ENCODE assay signal across 33 cellular contexts in genomic region chr6:38062066-38062465, GRCh38.
A peak's percentile ranks its signal among the peaks of the same experiment; 100 is the strongest.
DNase-seq lines count a peak whose midpoint lies in the region; ATAC-seq and TF ChIP-seq lines count a peak whose summit lies in the region.
"Had no signal": no experiment of that assay in that cellular context is flagged by ENCODE, and none has a peak within 500 bp of the region (broad histone marks: within the 10 kb centered on the region; RNA-seq: fewer than 3 reads in every experiment).

No MANE protein-coding gene starts in this region.

- H4K20me1 ChIP-seq in osteoblast (ENCODE audit: insufficient read depth, low read length) = peaks cover 52% of the 10 kb centered on the region

- H3K36me3 ChIP-seq in HEK293 (ENCODE audit: control insufficient read depth in 2 of 2, insufficient read depth in 1 of 2, low read length in 2 of 2) = peaks cover 12 to 30% of the 10 kb centered on the region in 2 experiments; a peak in 2 of 3 replicates
- peaks cover 24% of the 10 kb centered on the region for H3K36me3 ChIP-seq in osteoblast (ENCODE audit: insufficient read depth, low read length)

- H3K79me2 ChIP-seq in osteoblast (ENCODE audit: insufficient read depth, low read length) = peaks cover 49% of the 10 kb centered on the region

- DNase-seq in osteoblast (ENCODE audit: insufficient read length, low spot score, missing footprints) (peak; percentile 14), WTC11 (ENCODE audit: low spot score) (no peak)
- no peak for DNase-seq in stimulated activated naive B cell treated with anti-CD40 and anti-IgM and Interleukin-4, amounts not matched to agents 10 μg/mL and 1 μg/mL and 100 μg/mL, for 72 hours
- no peak for DNase-seq in stimulated activated naive CD8-positive, alpha-beta T cell treated with anti-CD3 and anti-CD28 coated beads, Interleukin-15, Interleukin-2, amounts not matched to agents 100 U/mL and 50 U/mL, for 24 hours
- DNase-seq: 8988T; ACHN; AML-193; BE2C; C1 segment of cervical spinal cord; Caco-2; Calu3; CD4-positive, alpha-beta memory T cell; CD4-positive, alpha-beta T cell; CD4-positive, CD25-positive, alpha-beta regulatory T cell; CD8-positive, alpha-beta memory T cell; CD8-positive, alpha-beta T cell; COR-L47; DMS 273 treated with DMSO at 0.1 percent for 48 hours; DMS153; DMS53; DMS79; DMS79 treated with DMSO at 0.1 percent for 48 hours; DND-41; EL had no signal

- H3K4me1 ChIP-seq in HEK293 (ENCODE audit: control insufficient read depth, insufficient read depth, low read length) (peaks cover 2% of the 10 kb centered on the region; the same call in 1 of the 2 replicates), osteoblast (ENCODE audit: insufficient read depth, low read length) (peaks cover 14% of the 10 kb centered on the region)
- H3K4me1 ChIP-seq: A549, Caco-2 had no signal

- H3K4me2 ChIP-seq in osteoblast (ENCODE audit: insufficient read depth, low read length) = no peak overlapping the region
- H3K4me2 ChIP-seq: A549; BLaER1; BLaER1 treated with 17β-estradiol and CSF1 and Interleukin-3, amounts not matched to agents 10 nM and 100 nM had no signal

- ATAC-seq in stimulated activated naive B cell treated with anti-CD40 and anti-IgM and Interleukin-4, amounts not matched to agents 10 μg/mL and 1 μg/mL and 100 μg/mL, for 72 hours (replicated peaks) = no peak
- no peak for ATAC-seq in stimulated activated naive CD8-positive, alpha-beta T cell treated with anti-CD3 and anti-CD28 coated beads, Interleukin-15, Interleukin-2, amounts not matched to agents 100 U/mL and 50 U/mL, for 24 hours
- ATAC-seq in WTC11 (no peak), HG02798 (IDR thresholded peaks at IDR 0.05; ENCODE audit: poor library complexity, unreplicated experiment) (no peak)
- ATAC-seq: A549; CD8-positive, alpha-beta T cell had no signal

- H3K9me3 Mint-ChIP-seq in stimulated activated naive B cell treated with anti-CD40 and anti-IgM and Interleukin-4, amounts not matched to agents 10 μg/mL and 1 μg/mL and 100 μg/mL, for 72 hours = no peaks in the 10 kb centered on the region
- no peaks in the 10 kb centered on the region for H3K9me3 Mint-ChIP-seq in WTC11
- H3K9me3 Mint-ChIP-seq: CD14-positive monocyte; CD4-positive, alpha-beta memory T cell; CD4-positive, alpha-beta T cell; CD8-positive, alpha-beta memory T cell; CD8-positive, alpha-beta T cell had no signal

- no peaks in the 10 kb centered on the region for H3K27me3 Mint-ChIP-seq in stimulated activated naive B cell treated with anti-CD40 and anti-IgM and Interleukin-4, amounts not matched to agents 10 μg/mL and 1 μg/mL and 100 μg/mL, for 72 hours
- H3K27me3 Mint-ChIP-seq in WTC11 (ENCODE audit: low read depth) = no peaks in the 10 kb centered on the region
- H3K27me3 Mint-ChIP-seq: B cell; CD4-positive, alpha-beta memory T cell; CD4-positive, alpha-beta T cell; CD4-positive, CD25-positive, alpha-beta regulatory T cell had no signal

- H3K36me3 Mint-ChIP-seq in stimulated activated naive B cell treated with anti-CD40 and anti-IgM and Interleukin-4, amounts not matched to agents 10 μg/mL and 1 μg/mL and 100 μg/mL, for 72 hours = peaks cover 21 to 37% of the 10 kb centered on the region in 2 donors
- H3K36me3 Mint-ChIP-seq in WTC11 = peaks cover 7% of the 10 kb centered on the region

- H3K4me3 ChIP-seq in HEK293 (ENCODE audit: low read depth, low read length) (no peak overlapping the region), osteoblast (ENCODE audit: insufficient read depth, low read length) (no peak overlapping the region)
- H3K4me3 ChIP-seq: A549; BLaER1; BLaER1 treated with 17β-estradiol and CSF1 and Interleukin-3, amounts not matched to agents 10 nM and 100 nM had no signal

- H3K9me3 ChIP-seq in HEK293 (ENCODE audit: control insufficient read depth, insufficient read depth, low read depth, low read length) (no peaks in the 10 kb centered on the region), osteoblast (ENCODE audit: low read depth, low read length) (no peaks in the 10 kb centered on the region)
- H3K9me3 ChIP-seq: A549; BE2C; BLaER1; BLaER1 treated with 17β-estradiol and CSF1 and Interleukin-3, amounts not matched to agents 10 nM and 100 nM; Caco-2 had no signal

- TF ChIP-seq CTCF in HEK293 (tag by site-specific recombination; IDR thresholded peaks at IDR 0.05) (no peak), osteoblast (IDR thresholded peaks at IDR 0.05; ENCODE audit: extremely low read depth, low read depth, low read length) (no peak), WTC11 (IDR thresholded peaks at IDR 0.05) (no peak)

- H3K4me3 Mint-ChIP-seq in stimulated activated naive B cell treated with anti-CD40 and anti-IgM and Interleukin-4, amounts not matched to agents 10 μg/mL and 1 μg/mL and 100 μg/mL, for 72 hours = no peak overlapping the region
- no peak overlapping the region for H3K4me3 Mint-ChIP-seq in WTC11
- H3K4me3 Mint-ChIP-seq: B cell; CD14-positive monocyte; CD4-positive, alpha-beta memory T cell; CD4-positive, alpha-beta T cell; CD4-positive, CD25-positive, alpha-beta regulatory T cell; CD8-positive, alpha-beta memory T cell; CD8-positive, alpha-beta T cell had no signal

- H3K27ac ChIP-seq in HEK293 (ENCODE audit: extremely low read depth, low read depth, low read length) = no peak overlapping the region
- no peak overlapping the region for H3K27ac ChIP-seq in osteoblast (ENCODE audit: low read depth, low read length)
- H3K27ac ChIP-seq: 22Rv1; A549; BLaER1; BLaER1 treated with 17β-estradiol and CSF1 and Interleukin-3, amounts not matched to agents 10 nM and 100 nM; C4-2B had no signal

- H2AFZ ChIP-seq in osteoblast (ENCODE audit: low read length) = no peak overlapping the region

- H3K27me3 ChIP-seq in osteoblast (ENCODE audit: insufficient read depth, low read length) = no peaks in the 10 kb centered on the region
- H3K27me3 ChIP-seq: BE2C; BLaER1; BLaER1 treated with 17β-estradiol and CSF1 and Interleukin-3, amounts not matched to agents 10 nM and 100 nM had no signal

- peaks cover 22 to 32% of the 10 kb centered on the region in 2 donors for H3K4me1 Mint-ChIP-seq in stimulated activated naive B cell treated with anti-CD40 and anti-IgM and Interleukin-4, amounts not matched to agents 10 μg/mL and 1 μg/mL and 100 μg/mL, for 72 hours
- peaks cover 13% of the 10 kb centered on the region for H3K4me1 Mint-ChIP-seq in WTC11
- H3K4me1 Mint-ChIP-seq: CD14-positive monocyte had no signal

- CTCF ChIA-PET in HEK293 (lab: Yijun Ruan, JAX) (interaction anchor here (1.0 kb wide), 1 partner anchor 50 kb away, joined by 3 read pairs; no protein-coding TSS in a partner anchor), WTC11 (lab: Charles Lee) (no interaction called here)

- H3K27ac Mint-ChIP-seq in stimulated activated naive B cell treated with anti-CD40 and anti-IgM and Interleukin-4, amounts not matched to agents 10 μg/mL and 1 μg/mL and 100 μg/mL, for 72 hours = peak overlapping the region; percentile 27
- H3K27ac Mint-ChIP-seq in WTC11 = no peak overlapping the region
- H3K27ac Mint-ChIP-seq: B cell; CD4-positive, alpha-beta T cell; CD4-positive, CD25-positive, alpha-beta regulatory T cell; CD8-positive, alpha-beta T cell had no signal

- POLR2A ChIA-PET in HEK293 (lab: Yijun Ruan, JAX) = no interaction called here
- POLR2A ChIA-PET in WTC11 (lab: Charles Lee) = no interaction called here

TF ChIP-seq in HEK293, 187 proteins besides CTCF, POLR2A, EP300 and RAD21:
- no peak for TF ChIP-seq SCRT1 (tag by site-specific recombination; IDR thresholded peaks at IDR 0.05; ENCODE audit: borderline replicate concordance)
- peak; percentile 93 for TF ChIP-seq ZNF664 (tag by site-specific recombination; IDR thresholded peaks at IDR 0.05)
- TF ChIP-seq ZNF544 (tag by site-specific recombination; IDR thresholded peaks at IDR 0.05) = no peak
- TF ChIP-seq ZNF600 (tag by site-specific recombination; IDR thresholded peaks at IDR 0.05) = no peak
TF ChIP-seq in HEK293: peak in this region for 1.

TF ChIP-seq in WTC11, 78 proteins besides CTCF, POLR2A, EP300 and RAD21:
- TF ChIP-seq JAZF1 (CRISPR knock-in tag; IDR thresholded peaks at IDR 0.05) = no peak
- TF ChIP-seq GTF2I (CRISPR knock-in tag; conservative IDR thresholded peaks at IDR 0.05) = no peak
- no peak for TF ChIP-seq ZNF232 (CRISPR knock-in tag; IDR thresholded peaks at IDR 0.05)
- no peak for TF ChIP-seq JUN (CRISPR knock-in tag; IDR thresholded peaks at IDR 0.05)
- TF ChIP-seq ATF6 (CRISPR knock-in tag; IDR thresholded peaks at IDR 0.05) = no peak
- TF ChIP-seq, protein P1, sequence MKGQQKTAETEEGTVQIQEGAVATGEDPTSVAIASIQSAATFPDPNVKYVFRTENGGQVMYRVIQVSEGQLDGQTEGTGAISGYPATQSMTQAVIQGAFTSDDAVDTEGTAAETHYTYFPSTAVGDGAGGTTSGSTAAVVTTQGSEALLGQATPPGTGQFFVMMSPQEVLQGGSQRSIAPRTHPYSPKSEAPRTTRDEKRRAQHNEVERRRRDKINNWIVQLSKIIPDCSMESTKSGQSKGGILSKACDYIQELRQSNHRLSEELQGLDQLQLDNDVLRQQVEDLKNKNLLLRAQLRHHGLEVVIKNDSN (CRISPR knock-in tag; IDR thresholded peaks at IDR 0.05) = no peak
- no peak for TF ChIP-seq TCF7 (CRISPR knock-in tag; IDR thresholded peaks at IDR 0.05; ENCODE audit: low read depth)
- TF ChIP-seq NR3C1 (CRISPR knock-in tag; conservative IDR thresholded peaks at IDR 0.05; ENCODE audit: low read depth) = no peak
- TF ChIP-seq NFE2L1 (CRISPR knock-in tag; IDR thresholded peaks at IDR 0.05) = no peak
TF ChIP-seq in WTC11: peak in this region for 0.
